1 cellular context compared by ENCODE assay signal in genomic region chr17:75087558-75088453, GRCh38.
TF ChIP-seq lines count a peak whose summit lies in the region.

SLC16A5 (plus strand) TSS chr17:75087954; CDS start chr17:75093637, 5,683 bp downstream.

TF ChIP-seq in HepG2, 621 proteins besides CTCF, POLR2A, EP300 and RAD21 (continued from another document and continues in another):
- TF ChIP-seq E2F1 (CRISPR knock-in tag; IDR thresholded peaks at IDR 0.05) (no peak; the same call in 1 of the 2 replicates), PHF21A (CRISPR knock-in tag; IDR thresholded peaks at IDR 0.05) (peak; percentile 81), ELF3 (CRISPR knock-in tag; IDR thresholded peaks at IDR 0.05) (no peak; the same call in 1 of the 2 replicates), BHLHE40 (IDR thresholded peaks at IDR 0.05; ENCODE audit: low read length) (no peak), BRF2 (CRISPR knock-in tag; IDR thresholded peaks at IDR 0.05) (no peak), SP140L (CRISPR knock-in tag; IDR thresholded peaks at IDR 0.05; ENCODE audit: borderline replicate concordance) (no peak), RCOR2 (CRISPR knock-in tag; IDR thresholded peaks at IDR 0.05) (no peak), AGO2 (optimal IDR thresholded peaks at IDR 0.05; ENCODE audit: low read depth, low read length) (peak; percentile 72), NR2F6 (IDR thresholded peaks at IDR 0.05) (peak; percentile 53; the same call in 1 of the 2 replicates), NR2F6 (CRISPR knock-in tag; IDR thresholded peaks at IDR 0.05) (peak; percentile 78), GATA4 (IDR thresholded peaks at IDR 0.05; ENCODE audit: borderline replicate concordance, low read depth) (peak; percentile 41; the same call in 1 of the 2 replicates), NR2C2 (CRISPR knock-in tag; IDR thresholded peaks at IDR 0.05; ENCODE audit: borderline replicate concordance) (no peak), REL (CRISPR knock-in tag; conservative IDR thresholded peaks at IDR 0.05) (no peak), ATF1 (CRISPR knock-in tag; IDR thresholded peaks at IDR 0.05) (no peak), TOE1 (CRISPR knock-in tag; IDR thresholded peaks at IDR 0.05) (no peak), RFX5 (IDR thresholded peaks at IDR 0.05; ENCODE audit: low read depth, low read length) (no peak), ZNF780A (CRISPR knock-in tag; IDR thresholded peaks at IDR 0.05) (no peak), CAMTA2 (CRISPR knock-in tag; IDR thresholded peaks at IDR 0.05; ENCODE audit: borderline replicate concordance) (no peak), ZNF773 (CRISPR knock-in tag; IDR thresholded peaks at IDR 0.05; ENCODE audit: borderline replicate concordance) (peak; percentile 59; the same call in 1 of the 2 replicates), ZNF3 (CRISPR knock-in tag; IDR thresholded peaks at IDR 0.05) (no peak), KDM4B (CRISPR knock-in tag; IDR thresholded peaks at IDR 0.05) (no peak), ZNF30 (CRISPR knock-in tag; IDR thresholded peaks at IDR 0.05) (no peak), ARID3A (IDR thresholded peaks at IDR 0.05; ENCODE audit: low read depth, low read length) (no peak), FOXA3 (CRISPR knock-in tag; IDR thresholded peaks at IDR 0.05) (peak; percentile 58), ZNF333 (CRISPR knock-in tag; IDR thresholded peaks at IDR 0.05; ENCODE audit: borderline replicate concordance) (no peak; the same call in 1 of the 2 replicates), POLR2AphosphoS5 (IDR thresholded peaks at IDR 0.05; ENCODE audit: low read depth, low read length) (peak; percentile 32; the same call in 1 of the 2 replicates), ZNF790 (CRISPR knock-in tag; IDR thresholded peaks at IDR 0.05; ENCODE audit: borderline replicate concordance) (no peak), E2F2 (CRISPR knock-in tag; IDR thresholded peaks at IDR 0.05; ENCODE audit: borderline replicate concordance) (no peak), GMEB1 (CRISPR knock-in tag; IDR thresholded peaks at IDR 0.05; ENCODE audit: borderline replicate concordance) (no peak; the same call in 1 of the 2 replicates), SNAPC5 (CRISPR knock-in tag; IDR thresholded peaks at IDR 0.05; ENCODE audit: borderline replicate concordance) (no peak), SPEN (CRISPR knock-in tag; IDR thresholded peaks at IDR 0.05; ENCODE audit: low read depth) (no peak), ZFP1 (CRISPR knock-in tag; IDR thresholded peaks at IDR 0.05) (no peak), RBFOX2 (IDR thresholded peaks at IDR 0.05; ENCODE audit: low read depth, low read length) (peak; percentile 89), ZNF788 (CRISPR knock-in tag; IDR thresholded peaks at IDR 0.05; ENCODE audit: borderline replicate concordance) (no peak), RERE (CRISPR knock-in tag; IDR thresholded peaks at IDR 0.05; ENCODE audit: low read depth) (no peak), SIN3A (IDR thresholded peaks at IDR 0.05; ENCODE audit: borderline replicate concordance, low read depth, low read length) (no peak), FOSL1 (CRISPR knock-in tag; IDR thresholded peaks at IDR 0.05; ENCODE audit: borderline replicate concordance) (no peak), MED13 (CRISPR knock-in tag; IDR thresholded peaks at IDR 0.05) (no peak), ZNF503 (CRISPR knock-in tag; IDR thresholded peaks at IDR 0.05) (peak; percentile 42; the same call in 1 of the 2 replicates), SRF (IDR thresholded peaks at IDR 0.05; ENCODE audit: low read depth, low read length) (no peak), ZBTB38 (CRISPR knock-in tag; IDR thresholded peaks at IDR 0.05) (no peak), ZBTB43 (CRISPR knock-in tag; conservative IDR thresholded peaks at IDR 0.05) (peak; percentile 92), ZNF253 (CRISPR knock-in tag; IDR thresholded peaks at IDR 0.05; ENCODE audit: borderline replicate concordance) (no peak), ZNF850 (CRISPR knock-in tag; conservative IDR thresholded peaks at IDR 0.05) (no peak), ZNF235 (CRISPR knock-in tag; IDR thresholded peaks at IDR 0.05; ENCODE audit: borderline replicate concordance) (no peak), NCOA5 (CRISPR knock-in tag; IDR thresholded peaks at IDR 0.05) (no peak), PLSCR1 (CRISPR knock-in tag; IDR thresholded peaks at IDR 0.05; ENCODE audit: borderline replicate concordance) (no peak), ASH2L (IDR thresholded peaks at IDR 0.05; ENCODE audit: insufficient read length, low read depth, low read length) (no peak), DDIT3 (CRISPR knock-in tag; IDR thresholded peaks at IDR 0.05) (no peak), ISL2 (CRISPR knock-in tag; IDR thresholded peaks at IDR 0.05) (peak; percentile 57; the same call in 1 of the 2 replicates), ZEB1 (IDR thresholded peaks at IDR 0.05; ENCODE audit: insufficient replicate concordance, low read depth) (no peak)
